ENCODE assay signal across 7 cellular contexts in the genomic region with DNA sequence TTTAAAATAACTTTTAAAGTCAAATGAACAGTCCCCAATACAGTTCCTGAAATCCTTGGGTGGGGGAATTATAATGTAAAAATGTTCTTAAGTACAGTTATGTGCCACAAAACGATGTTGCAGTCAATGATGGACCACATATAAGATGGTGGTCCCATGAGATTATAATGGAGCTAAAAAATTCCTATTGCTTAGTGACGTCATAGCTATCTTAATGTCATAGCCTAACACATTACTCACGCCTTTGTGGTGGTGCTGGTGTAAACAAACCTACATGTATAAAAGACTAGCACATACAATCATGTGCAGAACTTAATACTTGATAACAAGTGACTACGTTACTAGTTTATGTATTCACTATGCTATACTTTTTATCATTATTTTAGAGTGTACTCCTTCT.
"Had no signal": no experiment of that assay in that cellular context is flagged by ENCODE, and none has a peak within 500 bp of the region (broad histone marks: within the 10 kb centered on the region; RNA-seq: fewer than 3 reads in every experiment).

No MANE protein-coding gene starts in this region.

- H3K9ac ChIP-seq: KMS-11 had no signal

- FAIRE-seq: HTR-8/SVneo had no signal

- H3K27ac ChIP-seq: HL-60, KMS-11 had no signal

- H3K4me2 ChIP-seq: KMS-11 had no signal

- DNase-seq: Karpas-422, Kasumi-1, KBM-7, KG1 had no signal
